8 cellular contexts compared by ENCODE assay signal in the genomic region with DNA sequence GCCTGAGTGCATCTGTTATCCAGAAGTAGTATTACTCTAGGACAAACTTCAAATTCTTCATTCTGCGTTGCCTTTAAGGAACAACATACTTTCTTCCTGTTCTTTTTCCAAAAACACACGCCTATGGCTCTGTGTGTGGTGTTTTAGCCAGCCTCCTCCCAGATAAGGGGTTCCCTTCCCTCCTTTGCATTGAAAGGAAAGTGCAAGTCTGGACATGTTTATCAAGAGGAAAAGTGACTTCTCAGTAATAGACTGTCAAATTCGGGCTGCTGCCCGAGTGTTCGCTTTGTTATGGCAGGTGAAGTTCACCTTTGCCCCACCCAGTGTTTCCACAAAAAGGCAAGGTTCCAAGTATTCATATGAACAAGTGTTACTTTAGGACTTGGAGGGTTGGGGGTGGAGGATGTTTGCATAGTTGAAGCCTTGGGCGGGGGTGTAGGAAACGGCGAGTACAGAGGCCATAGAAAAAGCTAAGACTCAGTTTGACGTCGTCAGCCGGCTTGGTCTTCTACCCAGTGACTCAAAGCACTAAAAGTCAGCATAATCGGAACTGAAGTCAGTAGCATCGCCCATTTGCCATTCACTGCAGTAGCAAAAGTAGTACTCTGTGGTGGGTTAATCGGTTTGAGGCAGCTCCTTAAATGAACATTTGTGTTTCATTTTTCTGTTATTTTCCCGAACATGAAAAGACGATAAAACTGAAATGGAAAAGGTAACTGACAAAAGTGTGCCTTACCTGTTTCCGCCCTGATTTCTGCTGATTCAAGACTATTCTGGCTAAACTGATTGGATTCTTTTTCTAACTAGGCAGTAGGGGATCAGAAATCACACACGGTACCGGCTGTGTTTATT. TPM values are rescaled to one million over a fixed set of nuclear protein-coding genes. Genes with fewer than 3 reads are reported as not detected.
DNase-seq lines count a peak whose midpoint lies in the region; ATAC-seq and TF ChIP-seq lines count a peak whose summit lies in the region.

No MANE protein-coding gene starts in this region.

- H3K9me3 ChIP-seq in colonic mucosa = no peaks in the 10 kb centered on the region

- intact Hi-C loops in colonic mucosa (cut with DNase I) (loop anchor here (10.0 kb wide), 4 partner anchors 96 to 206 kb away; no protein-coding TSS in a partner anchor), natural killer cell (cut with micrococcal nuclease) (loop anchor here (1.0 to 5.0 kb wide), 10 partner anchors 12 to 1724 kb away; a partner anchor contains a TSS)

- peak overlapping the region; percentile 79 for H3K27ac ChIP-seq in colonic mucosa
- peak overlapping the region; percentile 36 for H3K27ac ChIP-seq in temporal lobe (ENCODE audit: low read depth, low read length)

- DNase-seq in activated CD4-positive, CD25-positive, alpha-beta regulatory T cell (lab: John Stamatoyannopoulos, UW) = peak; percentile 54 to 63 (median 60)
- DNase-seq in colonic mucosa = peak; percentile 90
- peak; percentile 66 for DNase-seq in natural killer cell
- no peak for DNase-seq in NCI-H1048 (lab: John Stamatoyannopoulos, UW)
- DNase-seq in nucleus accumbens (lab: John Stamatoyannopoulos, UW) = no peak

- ATAC-seq in GM18498 (IDR thresholded peaks at IDR 0.05; ENCODE audit: unreplicated experiment) (peak; percentile 42), HG03432 (IDR thresholded peaks at IDR 0.05; ENCODE audit: unreplicated experiment) (peak; percentile 27), natural killer cell (peak; percentile 70 to 85 (median 77))

- peaks cover 85 to 92% of the 10 kb centered on the region in 2 donors for H3K4me1 Mint-ChIP-seq in natural killer cell

- H3K4me3 ChIP-seq in colonic mucosa = peak overlapping the region; percentile 41

- H3K27ac Mint-ChIP-seq in natural killer cell = peak overlapping the region; percentile 98 to 99

- H3K9me3 Mint-ChIP-seq in natural killer cell = no peaks in the 10 kb centered on the region

- peak overlapping the region; percentile 98 for H3K4me3 Mint-ChIP-seq in natural killer cell

- H3K27me3 ChIP-seq in colonic mucosa = no peaks in the 10 kb centered on the region

- H3K36me3 ChIP-seq in colonic mucosa = no peaks in the 10 kb centered on the region

- no peaks in the 10 kb centered on the region for H3K4me1 ChIP-seq in colonic mucosa

- TF ChIP-seq CTCF in colonic mucosa (IDR thresholded peaks at IDR 0.05) (no peak), natural killer cell (IDR thresholded peaks at IDR 0.05) (no peak)

- peak overlapping the region; percentile 56 to 90 for H3K9ac ChIP-seq in colonic mucosa (ENCODE audit: low read depth in 2 of 2, low read length in 2 of 2)

- peaks cover 26% of the 10 kb centered on the region for H3K36me3 Mint-ChIP-seq in natural killer cell

- no peaks in the 10 kb centered on the region for H3K27me3 Mint-ChIP-seq in natural killer cell (ENCODE audit: low read depth in 2 of 2)

RNA-seq across cellular contexts. Expression of a gene that starts 12.5 kb away (rescaled TPM):
- total RNA-seq in colonic mucosa (10 to 100 TPM in 1 of 2 donors, 1 to 10 TPM in 1; 7.2 to 17.6 TPM), natural killer cell (100 to 1,000 TPM; 165 to 180 (median 177) TPM), temporal lobe (1.7 TPM)

Comparison
In these comparisons a context has a peak if more than half of its experiments do, and no peak if none do; other contexts are left out.
1. ATAC-seq: peak in every context shown above with its lines; median percentile 77 in natural killer cell; 42 in GM18498; 27 in HG03432.
2. DNase-seq: peak in activated CD4-positive, CD25-positive, alpha-beta regulatory T cell (4 of 4), colonic mucosa (single experiment) and natural killer cell (single experiment); none in NCI-H1048 (single experiment) and nucleus accumbens (0 of 56).
3. RNA of a gene that starts 12.5 kb away (total RNA-seq): 165 to 180 TPM in natural killer cell; 7.2 to 17.6 TPM in colonic mucosa and 1.7 TPM in temporal lobe (single experiment); every median in the first group is over 4 times any median in the second.